ENCODE assay signal across 18 cellular contexts in the genomic region with DNA sequence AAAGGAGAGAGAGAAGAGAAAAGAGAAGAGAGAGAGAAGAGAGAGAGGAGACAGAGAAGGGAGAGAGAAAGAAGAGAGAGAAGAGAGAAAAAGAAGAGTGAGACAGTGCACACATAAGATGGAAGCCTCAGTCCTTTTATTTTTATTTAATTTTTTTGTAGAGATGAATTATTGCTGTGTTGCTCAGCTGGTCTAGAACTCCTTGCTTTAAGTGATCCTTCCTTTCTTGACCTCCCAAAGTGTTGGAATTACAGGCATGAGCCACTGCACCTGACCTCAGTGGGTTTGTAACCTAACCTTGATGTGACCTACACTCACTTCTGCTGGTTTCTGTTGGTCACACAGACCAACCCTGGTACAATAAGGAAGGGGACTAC. TPM values are rescaled to one million over a fixed set of nuclear protein-coding genes. Genes with fewer than 3 reads are reported as not detected.
"Had no signal": no experiment of that assay in that cellular context is flagged by ENCODE, and none has a peak within 500 bp of the region (broad histone marks: within the 10 kb centered on the region; RNA-seq: fewer than 3 reads in every experiment).

No MANE protein-coding gene starts in this region.

- H3K4me3 Mint-ChIP-seq: activated CD4-positive, alpha-beta memory T cell treated with anti-CD3 and anti-CD28 coated beads, Interleukin-2, amount 10 ng/mL, durations not matched to agents 7 days and 5 days; activated T-cell treated with anti-CD3 and anti-CD28 coated beads, Interleukin-2, amount 50 U/mL, for 24 hours; type B pancreatic cell had no signal

- H3K9me3 ChIP-seq: esophagus squamous epithelium, heart right ventricle, left ventricle myocardium inferior, testis had no signal

- H3K4me3 ChIP-seq: esophagus squamous epithelium, heart right ventricle, left ventricle myocardium inferior, testis had no signal

- H3K36me3 ChIP-seq: esophagus squamous epithelium, heart right ventricle, left ventricle myocardium inferior had no signal

- H3K27ac Mint-ChIP-seq: activated CD4-positive, alpha-beta memory T cell treated with anti-CD3 and anti-CD28 coated beads, Interleukin-2, amount 10 ng/mL, durations not matched to agents 7 days and 5 days; activated naive CD4-positive, alpha-beta T cell treated with anti-CD3 and anti-CD28 coated beads, Interleukin-2, amount 50 U/mL, for 72 hours; activated T-cell treated with anti-CD3 and anti-CD28 coated beads, Interleukin-2, amount 50 U/mL, for 24 hours; progenitor cell of endocrine pancreas; type B pancreatic cell had no signal

- H3K4me1 ChIP-seq: esophagus squamous epithelium, left ventricle myocardium inferior, testis had no signal

- H3K27ac ChIP-seq: left ventricle myocardium inferior, testis had no signal

- H3K27me3 ChIP-seq: testis had no signal

- H3K36me3 Mint-ChIP-seq: activated naive CD4-positive, alpha-beta T cell treated with anti-CD3 and anti-CD28 coated beads, Interleukin-2, amount 50 U/mL, for 72 hours; type B pancreatic cell had no signal

- H3K9me3 Mint-ChIP-seq: activated CD4-positive, alpha-beta memory T cell treated with anti-CD3 and anti-CD28 coated beads, Interleukin-2, amount 10 ng/mL, durations not matched to agents 7 days and 5 days; activated naive CD4-positive, alpha-beta T cell treated with anti-CD3 and anti-CD28 coated beads, Interleukin-2, amount 50 U/mL, for 72 hours; activated T-cell treated with anti-CD3 and anti-CD28 coated beads, Interleukin-2, amount 50 U/mL, for 24 hours; type B pancreatic cell had no signal

- DNase-seq: activated CD4-positive, alpha-beta memory T cell treated with anti-CD3 and anti-CD28 coated beads, Interleukin-2, amount 10 ng/mL, durations not matched to agents 7 days and 5 days; activated CD4-positive, CD25-positive, alpha-beta regulatory T cell; activated effector memory CD4-positive, alpha-beta T cell treated with anti-CD3 and anti-CD28 coated beads, Interleukin-2, amount 50 U/mL, for 16 hours; activated T-cell treated with anti-CD3 and anti-CD28 coated beads, Interleukin-2, amount 50 U/mL, for 24 hours; amniotic stem cell; dermis blood vessel endothelial cell; effector memory CD4-positive, alpha-beta T cell; esophagus squamous epithelium; left ventricle myocardium inferior; mammary epithelial cell; occipital lobe; stimulated activated CD4-positive, alpha-beta T cell treated with anti-CD3 and anti-CD28 coated beads, Interleukin-12 subunit alpha, Interleukin-12 subunit beta, amount 100 ng/mL, for 4 hours; testis had no signal

RNA-seq across cellular contexts. Expression of gene CD40, which starts 6.3 kb away (rescaled TPM):
- polyA plus RNA-seq: neural cell had no signal
